10 cellular contexts compared by ENCODE assay signal in genomic region chr2:28755411-28755810, GRCh38. TPM values are rescaled to one million over a fixed set of nuclear protein-coding genes. Genes with fewer than 3 reads are reported as not detected.
A peak's percentile ranks its signal among the peaks of the same experiment; 100 is the strongest.
DNase-seq lines count a peak whose midpoint lies in the region; ATAC-seq and TF ChIP-seq lines count a peak whose summit lies in the region.
"Had no signal": no experiment of that assay in that cellular context is flagged by ENCODE, and none has a peak within 500 bp of the region (broad histone marks: within the 10 kb centered on the region; RNA-seq: fewer than 3 reads in every experiment).

No MANE protein-coding gene starts in this region.

- H3K4me2 ChIP-seq in DOHH2 (ENCODE audit: low read length): peak overlapping the region; percentile 5

- H3K9me2 ChIP-seq in DOHH2 (replicated peaks; ENCODE audit: control insufficient read depth, low read length): no peaks in the 10 kb centered on the region

- DNase-seq in RWPE1 (ENCODE audit: low spot score) (no peak), epithelial cell of prostate (ENCODE audit: low read depth, low spot score) (no peak), psoas muscle (no peak), NCI-H1436 (lab: John Stamatoyannopoulos, UW) (no peak), superior temporal gyrus (ENCODE audit: extremely low spot score) (no peak), dedifferentiated amniotic fluid mesenchymal stem cell (ENCODE audit: extremely low spot score) (no peak)
- DNase-seq: activated CD4-positive, alpha-beta memory T cell treated with anti-CD3 and anti-CD28 coated beads for 36 hours; NCI-H69 had no signal

- 0 out of 2 replicates have a peak, but pooled peaks cover under 1% of the 10 kb centered on the region for H3F3A ChIP-seq in DOHH2 (ENCODE audit: control insufficient read depth, insufficient read depth)

- intact Hi-C loops in psoas muscle (cut with DNase I): no loop called here

- peaks cover 42% of the 10 kb centered on the region for H4K20me1 ChIP-seq in DOHH2 (ENCODE audit: control insufficient read depth, insufficient read depth, low read depth, low read length)

- H3K4me1 ChIP-seq in DOHH2 (ENCODE audit: control insufficient read depth, low read length) (peaks cover 32% of the 10 kb centered on the region), psoas muscle (peaks cover 64% of the 10 kb centered on the region)

- no peaks in the 10 kb centered on the region for H3K9me3 ChIP-seq in DOHH2 (ENCODE audit: control insufficient read depth, insufficient read depth, low read length)
- no peaks in the 10 kb centered on the region for H3K9me3 ChIP-seq in psoas muscle

- 53 to 67% (median 53%) methylated on average over 3 of the region's 3 CpGs for WGBS in psoas muscle, 3 donors

- no peak for TF ChIP-seq CTCF in DOHH2 (IDR thresholded peaks at IDR 0.05; ENCODE audit: low read depth, low read length, poor library complexity, severe bottlenecking)
- no peak for TF ChIP-seq CTCF in RWPE1 (conservative IDR thresholded peaks at IDR 0.05; ENCODE audit: low read depth)
- no peak for TF ChIP-seq CTCF in psoas muscle (IDR thresholded peaks at IDR 0.05)

- H3K4me3 ChIP-seq in DOHH2 (ENCODE audit: low read length): no peak overlapping the region
- H3K4me3 ChIP-seq in psoas muscle: peak overlapping the region; percentile 78

- H3K27me3 ChIP-seq in DOHH2 (ENCODE audit: control insufficient read depth, low read length) (no peaks in the 10 kb centered on the region), psoas muscle (ENCODE audit: insufficient read depth in 3 of 3, low read length in 2 of 3) (no peaks in the 10 kb centered on the region)

- H3K79me2 ChIP-seq in DOHH2 (ENCODE audit: control insufficient read depth, low read length): peaks cover 97% of the 10 kb centered on the region

- no peak overlapping the region for H3K27ac ChIP-seq in DOHH2 (ENCODE audit: low read depth, low read length)
- H3K27ac ChIP-seq in RWPE1: peak overlapping the region; percentile 56
- H3K27ac ChIP-seq in epithelial cell of prostate: peak overlapping the region; percentile 95
- H3K27ac ChIP-seq in psoas muscle: peak overlapping the region; percentile 99

- H3K36me3 ChIP-seq in DOHH2 (ENCODE audit: control insufficient read depth, low read length): peaks cover 51% of the 10 kb centered on the region
- peaks cover 0 to 11% of the 10 kb centered on the region in 2 donors for H3K36me3 ChIP-seq in psoas muscle (ENCODE audit: insufficient read depth in 1 of 2, low read depth in 1 of 2)

- POLR2A ChIA-PET in RWPE1 (lab: Yijun Ruan, JAX; ENCODE audit: low non-redundant PET): no interaction called here

- ATAC-seq in psoas muscle: no peak
- no peak for ATAC-seq in activated CD4-positive, CD25-positive, alpha-beta regulatory T cell treated with anti-CD3 and anti-CD28 coated beads, Interleukin-2, amount 50 U/mL, for 24 hours

- CTCF ChIA-PET in RWPE1 (lab: Yijun Ruan, JAX): interaction anchor here (2.1 to 2.3 kb wide), 2 partner anchors 161 to 189 kb away, joined by 7 to 14 read pairs; no protein-coding TSS in a partner anchor

RNA-seq across cellular contexts. Expression of gene PPP1CB, which starts 3.8 kb away (rescaled TPM):
- total RNA-seq in psoas muscle: 100 to 1,000 TPM; 448 to 628 (median 556) TPM
- 100 to 1,000 TPM; 191 to 373 (median 226) TPM for polyA plus RNA-seq in psoas muscle

RNA-seq across cellular contexts. Expression of gene SPDYA, which starts 55.2 kb away (rescaled TPM):
- total RNA-seq in psoas muscle: under 1 TPM; 0.17 to 0.61 (median 0.31) TPM
- polyA plus RNA-seq in psoas muscle: under 1 TPM in 2 of 3 donors, not detected in 1; 0.07 to 0.31 TPM
